ENCODE assay signal across 1 cellular context in genomic region chr22:38981659-38982007, GRCh38.
TF ChIP-seq lines count a peak whose summit lies in the region.

No MANE protein-coding gene starts in this region.

TF ChIP-seq in K562, 482 proteins besides CTCF, POLR2A, EP300 and RAD21:
- TF ChIP-seq CHCHD3 (CRISPR knock-in tag; IDR thresholded peaks at IDR 0.05) = no peak
- TF ChIP-seq, protein P1, sequence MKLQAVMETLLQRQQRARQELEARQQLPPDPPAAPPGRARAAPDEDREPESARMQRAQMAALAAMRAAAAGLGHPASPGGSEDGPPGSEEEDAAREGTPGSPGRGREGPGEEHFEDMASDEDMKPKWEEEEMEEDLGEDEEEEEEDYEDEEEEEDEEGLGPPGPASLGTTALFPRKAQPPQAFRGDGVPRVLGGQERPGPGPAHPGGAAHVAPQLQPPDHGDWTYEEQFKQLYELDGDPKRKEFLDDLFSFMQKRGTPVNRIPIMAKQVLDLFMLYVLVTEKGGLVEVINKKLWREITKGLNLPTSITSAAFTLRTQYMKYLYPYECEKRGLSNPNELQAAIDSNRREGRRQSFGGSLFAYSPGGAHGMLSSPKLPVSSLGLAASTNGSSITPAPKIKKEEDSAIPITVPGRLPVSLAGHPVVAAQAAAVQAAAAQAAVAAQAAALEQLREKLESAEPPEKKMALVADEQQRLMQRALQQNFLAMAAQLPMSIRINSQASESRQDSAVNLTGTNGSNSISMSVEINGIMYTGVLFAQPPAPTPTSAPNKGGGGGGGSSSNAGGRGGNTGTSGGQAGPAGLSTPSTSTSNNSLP (IDR thresholded peaks at IDR 0.05; ENCODE audit: borderline replicate concordance, low read depth, low read length) = no peak
- TF ChIP-seq, protein P2, sequence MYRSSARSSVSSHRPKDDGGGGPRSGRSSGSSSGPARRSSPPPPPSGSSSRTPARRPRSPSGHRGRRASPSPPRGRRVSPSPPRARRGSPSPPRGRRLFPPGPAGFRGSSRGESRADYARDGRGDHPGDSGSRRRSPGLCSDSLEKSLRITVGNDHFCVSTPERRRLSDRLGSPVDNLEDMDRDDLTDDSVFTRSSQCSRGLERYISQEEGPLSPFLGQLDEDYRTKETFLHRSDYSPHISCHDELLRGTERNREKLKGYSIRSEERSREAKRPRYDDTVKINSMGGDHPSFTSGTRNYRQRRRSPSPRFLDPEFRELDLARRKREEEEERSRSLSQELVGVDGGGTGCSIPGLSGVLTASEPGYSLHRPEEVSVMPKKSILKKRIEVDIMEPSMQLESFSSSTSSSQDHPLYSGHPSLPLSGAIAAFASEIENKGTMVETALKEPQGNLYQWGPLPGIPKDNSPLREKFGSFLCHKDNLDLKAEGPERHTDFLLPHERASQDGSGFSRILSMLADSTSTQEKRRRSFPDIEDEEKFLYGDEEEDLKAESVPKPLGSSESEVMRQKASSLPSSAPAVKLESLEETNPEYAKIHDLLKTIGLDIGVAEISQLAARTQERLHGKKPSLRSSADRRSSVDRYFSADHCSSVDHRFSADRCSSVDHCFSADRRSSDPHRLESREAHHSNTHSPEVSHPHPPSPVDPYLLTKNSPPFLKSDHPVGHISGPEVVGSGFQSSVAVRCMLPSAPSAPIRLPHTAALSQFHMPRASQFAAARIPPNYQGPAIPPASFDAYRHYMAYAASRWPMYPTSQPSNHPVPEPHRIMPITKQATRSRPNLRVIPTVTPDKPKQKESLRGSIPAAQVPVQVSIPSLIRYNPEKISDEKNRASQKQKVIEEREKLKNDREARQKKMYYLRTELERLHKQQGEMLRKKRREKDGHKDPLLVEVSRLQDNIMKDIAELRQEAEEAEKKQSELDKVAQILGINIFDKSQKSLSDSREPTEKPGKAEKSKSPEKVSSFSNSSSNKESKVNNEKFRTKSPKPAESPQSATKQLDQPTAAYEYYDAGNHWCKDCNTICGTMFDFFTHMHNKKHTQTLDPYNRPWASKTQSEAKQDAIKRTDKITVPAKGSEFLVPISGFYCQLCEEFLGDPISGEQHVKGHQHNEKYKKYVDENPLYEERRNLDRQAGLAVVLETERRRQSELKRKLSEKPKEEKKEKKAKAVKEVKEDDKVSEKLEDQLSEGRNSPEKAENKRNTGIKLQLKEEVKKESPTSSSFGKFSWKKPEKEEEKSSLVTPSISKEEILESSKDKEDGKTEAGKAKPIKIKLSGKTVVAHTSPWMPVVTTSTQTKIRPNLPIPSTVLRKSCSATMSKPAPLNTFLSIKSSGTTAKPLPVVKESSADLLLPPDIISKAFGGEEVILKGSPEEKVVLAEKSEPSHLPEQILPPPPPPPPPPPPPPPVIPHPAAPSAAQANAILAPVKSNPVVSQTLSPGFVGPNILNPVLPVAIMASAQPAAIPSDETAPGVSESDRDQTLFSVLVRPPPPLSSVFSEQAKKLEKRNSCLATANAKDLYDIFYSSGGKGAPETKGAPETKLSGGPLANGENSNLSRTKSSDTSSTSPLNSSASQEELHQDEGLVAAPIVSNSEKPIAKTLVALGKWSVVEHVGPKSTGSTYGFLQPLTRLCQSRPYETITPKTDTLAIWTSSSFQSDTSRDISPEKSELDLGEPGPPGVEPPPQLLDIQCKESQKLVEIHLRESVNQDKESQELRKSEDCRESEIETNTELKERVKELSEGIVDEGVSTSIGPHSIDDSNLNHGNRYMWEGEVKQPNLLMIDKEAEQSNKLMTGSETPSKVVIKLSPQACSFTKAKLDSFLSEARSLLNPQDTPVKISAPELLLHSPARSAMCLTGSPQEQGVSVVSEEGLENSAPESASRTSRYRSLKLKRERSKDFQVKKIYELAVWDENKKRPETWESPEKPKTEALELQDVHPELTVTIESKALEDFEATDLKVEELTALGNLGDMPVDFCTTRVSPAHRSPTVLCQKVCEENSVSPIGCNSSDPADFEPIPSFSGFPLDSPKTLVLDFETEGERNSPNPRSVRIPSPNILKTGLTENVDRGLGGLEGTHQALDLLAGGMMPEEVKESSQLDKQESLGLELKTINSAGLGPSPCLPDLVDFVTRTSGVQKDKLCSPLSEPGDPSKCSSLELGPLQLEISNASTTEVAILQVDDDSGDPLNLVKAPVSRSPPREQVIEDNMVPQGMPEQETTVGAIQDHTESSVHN (IDR thresholded peaks at IDR 0.05; ENCODE audit: borderline replicate concordance in 1 of 2, low read depth in 1 of 2) = no peak
- no peak for TF ChIP-seq CEBPB (tag; IDR thresholded peaks at IDR 0.05)
- no peak for TF ChIP-seq ZNF766 (CRISPR knock-in tag; conservative IDR thresholded peaks at IDR 0.05)
- no peak for TF ChIP-seq HDGF (IDR thresholded peaks at IDR 0.05)
- TF ChIP-seq, protein P3, sequence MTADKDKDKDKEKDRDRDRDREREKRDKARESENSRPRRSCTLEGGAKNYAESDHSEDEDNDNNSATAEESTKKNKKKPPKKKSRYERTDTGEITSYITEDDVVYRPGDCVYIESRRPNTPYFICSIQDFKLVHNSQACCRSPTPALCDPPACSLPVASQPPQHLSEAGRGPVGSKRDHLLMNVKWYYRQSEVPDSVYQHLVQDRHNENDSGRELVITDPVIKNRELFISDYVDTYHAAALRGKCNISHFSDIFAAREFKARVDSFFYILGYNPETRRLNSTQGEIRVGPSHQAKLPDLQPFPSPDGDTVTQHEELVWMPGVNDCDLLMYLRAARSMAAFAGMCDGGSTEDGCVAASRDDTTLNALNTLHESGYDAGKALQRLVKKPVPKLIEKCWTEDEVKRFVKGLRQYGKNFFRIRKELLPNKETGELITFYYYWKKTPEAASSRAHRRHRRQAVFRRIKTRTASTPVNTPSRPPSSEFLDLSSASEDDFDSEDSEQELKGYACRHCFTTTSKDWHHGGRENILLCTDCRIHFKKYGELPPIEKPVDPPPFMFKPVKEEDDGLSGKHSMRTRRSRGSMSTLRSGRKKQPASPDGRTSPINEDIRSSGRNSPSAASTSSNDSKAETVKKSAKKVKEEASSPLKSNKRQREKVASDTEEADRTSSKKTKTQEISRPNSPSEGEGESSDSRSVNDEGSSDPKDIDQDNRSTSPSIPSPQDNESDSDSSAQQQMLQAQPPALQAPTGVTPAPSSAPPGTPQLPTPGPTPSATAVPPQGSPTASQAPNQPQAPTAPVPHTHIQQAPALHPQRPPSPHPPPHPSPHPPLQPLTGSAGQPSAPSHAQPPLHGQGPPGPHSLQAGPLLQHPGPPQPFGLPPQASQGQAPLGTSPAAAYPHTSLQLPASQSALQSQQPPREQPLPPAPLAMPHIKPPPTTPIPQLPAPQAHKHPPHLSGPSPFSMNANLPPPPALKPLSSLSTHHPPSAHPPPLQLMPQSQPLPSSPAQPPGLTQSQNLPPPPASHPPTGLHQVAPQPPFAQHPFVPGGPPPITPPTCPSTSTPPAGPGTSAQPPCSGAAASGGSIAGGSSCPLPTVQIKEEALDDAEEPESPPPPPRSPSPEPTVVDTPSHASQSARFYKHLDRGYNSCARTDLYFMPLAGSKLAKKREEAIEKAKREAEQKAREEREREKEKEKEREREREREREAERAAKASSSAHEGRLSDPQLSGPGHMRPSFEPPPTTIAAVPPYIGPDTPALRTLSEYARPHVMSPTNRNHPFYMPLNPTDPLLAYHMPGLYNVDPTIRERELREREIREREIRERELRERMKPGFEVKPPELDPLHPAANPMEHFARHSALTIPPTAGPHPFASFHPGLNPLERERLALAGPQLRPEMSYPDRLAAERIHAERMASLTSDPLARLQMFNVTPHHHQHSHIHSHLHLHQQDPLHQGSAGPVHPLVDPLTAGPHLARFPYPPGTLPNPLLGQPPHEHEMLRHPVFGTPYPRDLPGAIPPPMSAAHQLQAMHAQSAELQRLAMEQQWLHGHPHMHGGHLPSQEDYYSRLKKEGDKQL (CRISPR knock-in tag; IDR thresholded peaks at IDR 0.05; ENCODE audit: borderline replicate concordance) = no peak
- TF ChIP-seq NFATC3 (IDR thresholded peaks at IDR 0.05) = no peak
- TF ChIP-seq XRCC3 (IDR thresholded peaks at IDR 0.05) = no peak
- no peak for TF ChIP-seq ZNF431 (CRISPR knock-in tag; IDR thresholded peaks at IDR 0.05)
- TF ChIP-seq ZBTB7A (IDR thresholded peaks at IDR 0.05; ENCODE audit: borderline replicate concordance, control insufficient read depth, low read depth, low read length) = peak; percentile 32; the same call in 1 of the 2 replicates
- TF ChIP-seq RBM22 (IDR thresholded peaks at IDR 0.05; ENCODE audit: low read depth, low read length, poor library complexity, severe bottlenecking) = no peak
- TF ChIP-seq, protein P4, sequence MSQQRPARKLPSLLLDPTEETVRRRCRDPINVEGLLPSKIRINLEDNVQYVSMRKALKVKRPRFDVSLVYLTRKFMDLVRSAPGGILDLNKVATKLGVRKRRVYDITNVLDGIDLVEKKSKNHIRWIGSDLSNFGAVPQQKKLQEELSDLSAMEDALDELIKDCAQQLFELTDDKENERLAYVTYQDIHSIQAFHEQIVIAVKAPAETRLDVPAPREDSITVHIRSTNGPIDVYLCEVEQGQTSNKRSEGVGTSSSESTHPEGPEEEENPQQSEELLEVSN (IDR thresholded peaks at IDR 0.05; ENCODE audit: borderline replicate concordance in 1 of 2, extremely low read depth in 1 of 2, insufficient read depth in 1 of 2, insufficient read length in 1 of 2, low read depth in 1 of 2, low read length in 1 of 2, poor library complexity in 1 of 2, severe bottlenecking in 1 of 2) = peak in 1 of 2 experiments; percentile 21
- TF ChIP-seq, protein P5, sequence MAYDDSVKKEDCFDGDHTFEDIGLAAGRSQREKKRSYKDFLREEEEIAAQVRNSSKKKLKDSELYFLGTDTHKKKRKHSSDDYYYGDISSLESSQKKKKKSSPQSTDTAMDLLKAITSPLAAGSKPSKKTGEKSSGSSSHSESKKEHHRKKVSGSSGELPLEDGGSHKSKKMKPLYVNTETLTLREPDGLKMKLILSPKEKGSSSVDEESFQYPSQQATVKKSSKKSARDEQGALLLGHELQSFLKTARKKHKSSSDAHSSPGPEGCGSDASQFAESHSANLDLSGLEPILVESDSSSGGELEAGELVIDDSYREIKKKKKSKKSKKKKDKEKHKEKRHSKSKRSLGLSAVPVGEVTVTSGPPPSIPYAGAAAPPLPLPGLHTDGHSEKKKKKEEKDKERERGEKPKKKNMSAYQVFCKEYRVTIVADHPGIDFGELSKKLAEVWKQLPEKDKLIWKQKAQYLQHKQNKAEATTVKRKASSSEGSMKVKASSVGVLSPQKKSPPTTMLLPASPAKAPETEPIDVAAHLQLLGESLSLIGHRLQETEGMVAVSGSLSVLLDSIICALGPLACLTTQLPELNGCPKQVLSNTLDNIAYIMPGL (CRISPR knock-in tag; IDR thresholded peaks at IDR 0.05) = no peak
- TF ChIP-seq ZNF23 (CRISPR knock-in tag; IDR thresholded peaks at IDR 0.05) = no peak
